In genomic region chr5:73370076-73370475, GRCh38 we compare ENCODE assay signal across 34 cellular contexts.
A peak's percentile ranks its signal among the peaks of the same experiment; 100 is the strongest.
DNase-seq lines count a peak whose midpoint lies in the region; ATAC-seq, FAIRE-seq and TF ChIP-seq lines count a peak whose summit lies in the region.
"Had no signal": no experiment of that assay in that cellular context is flagged by ENCODE, and none has a peak within 500 bp of the region (broad histone marks: within the 10 kb centered on the region; RNA-seq: fewer than 3 reads in every experiment).

No MANE protein-coding gene starts in this region.

- H3K9me3 ChIP-seq in PC-3 (ENCODE audit: low read length) (no peaks in the 10 kb centered on the region), endothelial cell of umbilical vein (replicated peaks; ENCODE audit: control insufficient read depth, insufficient read depth, low read length) (no peaks in the 10 kb centered on the region), mesodermal cell (ENCODE audit: control insufficient read depth, low read length) (no peaks in the 10 kb centered on the region), mucosa of descending colon (no peaks in the 10 kb centered on the region)
- H3K9me3 ChIP-seq: thyroid gland had no signal

- no peaks in the 10 kb centered on the region for H3K4me1 Mint-ChIP-seq in activated CD4-positive, alpha-beta memory T cell treated with anti-CD3 and anti-CD28 coated beads for 36 hours (ENCODE audit: low read depth)
- H3K4me1 Mint-ChIP-seq: B cell; memory B cell; stimulated activated naive CD8-positive, alpha-beta T cell treated with anti-CD3 and anti-CD28 coated beads, Interleukin-15, amount 100 ng/mL, for 72 hours had no signal

- no peak for TF ChIP-seq POLR2A in endothelial cell of umbilical vein (IDR thresholded peaks at IDR 0.05; ENCODE audit: low read depth, low read length)

- H3K36me3 ChIP-seq in ACC112 (ENCODE audit: insufficient read depth, low read length) (no peaks in the 10 kb centered on the region), PC-3 (ENCODE audit: low read depth, low read length) (peaks cover 4% of the 10 kb centered on the region; the same call in 1 of the 2 replicates), endothelial cell of umbilical vein (ENCODE audit: control insufficient read depth in 2 of 2, extremely low read depth in 1 of 2, insufficient read depth in 2 of 2, low read length in 2 of 2) (no peaks in the 10 kb centered on the region), mesodermal cell (ENCODE audit: control insufficient read depth, insufficient read depth, low read length) (no peaks in the 10 kb centered on the region), mucosa of descending colon (ENCODE audit: low read depth) (no peaks in the 10 kb centered on the region)
- H3K36me3 ChIP-seq: thyroid gland had no signal

- no peaks in the 10 kb centered on the region for H3K9me3 Mint-ChIP-seq in activated CD4-positive, alpha-beta memory T cell treated with anti-CD3 and anti-CD28 coated beads for 36 hours
- H3K9me3 Mint-ChIP-seq: activated T-cell treated with anti-CD3 and anti-CD28 coated beads, Interleukin-2, amount 50 U/mL, for 24 hours; brain; CD8-positive, alpha-beta T cell; H9; memory B cell; stimulated activated naive CD8-positive, alpha-beta T cell treated with anti-CD3 and anti-CD28 coated beads, Interleukin-15, amount 100 ng/mL, for 72 hours had no signal

- H3K4me2 ChIP-seq in PC-3 (ENCODE audit: low read length) (peak overlapping the region; percentile 6; the same call in 1 of the 2 replicates), endothelial cell of umbilical vein (ENCODE audit: insufficient read depth, low read length) (peak overlapping the region; percentile 62)

- CTCF ChIA-PET in PC-3 (lab: Charles Lee), result interaction anchor here (1.3 kb wide), 1 partner anchor 154 kb away, joined by 3 read pairs; no protein-coding TSS in a partner anchor
- CTCF ChIA-PET in endothelial cell of umbilical vein (lab: Charles Lee), result no interaction called here
- CTCF ChIA-PET in activated CD4-positive, alpha-beta memory T cell treated with anti-CD3 and anti-CD28 coated beads for 36 hours (lab: Charles Lee), result no interaction called here

- H3F3A ChIP-seq in PC-3 (ENCODE audit: low read length, unreplicated experiment), result peaks cover 7% of the 10 kb centered on the region

- H3K9me2 ChIP-seq in PC-3 (replicated peaks; ENCODE audit: low read length), result no peaks in the 10 kb centered on the region

- H3K27me3 ChIP-seq in ACC112 (ENCODE audit: insufficient read depth, low read length) (no peaks in the 10 kb centered on the region), PC-3 (ENCODE audit: low read length) (no peaks in the 10 kb centered on the region), endothelial cell of umbilical vein (ENCODE audit: control insufficient read depth in 2 of 2, insufficient read depth in 2 of 2, low read length in 2 of 2) (no peaks in the 10 kb centered on the region)
- H3K27me3 ChIP-seq: thyroid gland had no signal

- H3K9ac ChIP-seq in PC-3 (ENCODE audit: low read length), result peak overlapping the region; percentile 55
- H3K9ac ChIP-seq in endothelial cell of umbilical vein (replicated peaks; ENCODE audit: extremely low read depth, insufficient read depth, low read length), result no peak overlapping the region

- POLR2A ChIA-PET in PC-3 (lab: Charles Lee; ENCODE audit: unreplicated experiment) (interaction anchor here (0.6 kb wide), 1 partner anchor 1205 kb away, joined by 7 read pairs; no protein-coding TSS in a partner anchor), endothelial cell of umbilical vein (lab: Charles Lee) (no interaction called here)
- POLR2A ChIA-PET in activated CD4-positive, alpha-beta memory T cell treated with anti-CD3 and anti-CD28 coated beads for 36 hours (lab: Charles Lee), result no interaction called here

- H3K36me3 Mint-ChIP-seq in activated CD4-positive, alpha-beta memory T cell treated with anti-CD3 and anti-CD28 coated beads for 36 hours, result no peaks in the 10 kb centered on the region
- H3K36me3 Mint-ChIP-seq: brain; CD8-positive, alpha-beta T cell; memory B cell; naive thymus-derived CD4-positive, alpha-beta T cell had no signal

- DNase-seq in PC-3, result no peak
- DNase-seq in endothelial cell of umbilical vein (ENCODE audit: low read depth, low spot score), result no peak
- no peak for DNase-seq in activated CD8-positive, alpha-beta memory T cell treated with anti-CD3 and anti-CD28 coated beads, Interleukin-2, amount 50 U/mL, for 4 hours
- no peak for DNase-seq in mucosa of descending colon
- no peak for DNase-seq in activated CD4-positive, alpha-beta memory T cell treated with anti-CD3 and anti-CD28 coated beads for 36 hours
- DNase-seq: activated CD4-positive, alpha-beta T cell treated with anti-CD3 and anti-CD28 coated beads for 48 hours; activated gamma-delta T cell treated with Interleukin-2 at 50 U/mL for 16 hours; activated T-cell treated with anti-CD3 and anti-CD28 coated beads, Interleukin-2, amount 50 U/mL, for 24 hours; CD8-positive, alpha-beta T cell; effector CD8-positive, alpha-beta T cell; erythroblast; H9; left colon; naive thymus-derived CD4-positive, alpha-beta T cell; NCI-H1417; NCI-H2081; NCI-H2227 treated with DMSO at 0.1 percent for 48 hours; NCI-H748 treated with DMSO at 0.1 percent for 48 hours; occipital lobe; Right ventricle myocardium superior; stimulated activated naive CD8-positive, alpha-beta T cell treated with anti-CD3 and anti-CD28 coated beads, Interleukin-15, amount 100 ng/mL, for 72 hours; T-helper 9 cell; thyroid gland had no signal

- H3K27ac Mint-ChIP-seq in activated CD4-positive, alpha-beta memory T cell treated with anti-CD3 and anti-CD28 coated beads for 36 hours, result no peak overlapping the region
- H3K27ac Mint-ChIP-seq: activated T-cell treated with anti-CD3 and anti-CD28 coated beads, Interleukin-2, amount 50 U/mL, for 24 hours; B cell; brain; CD8-positive, alpha-beta T cell; H9; memory B cell; naive thymus-derived CD4-positive, alpha-beta T cell; stimulated activated naive CD8-positive, alpha-beta T cell treated with anti-CD3 and anti-CD28 coated beads, Interleukin-15, amount 100 ng/mL, for 72 hours had no signal

- H2AFZ ChIP-seq in ACC112 (ENCODE audit: low read length, unreplicated experiment), result peak overlapping the region; percentile 20
- H2AFZ ChIP-seq in PC-3 (ENCODE audit: low read length), result no peak overlapping the region
- no peak overlapping the region for H2AFZ ChIP-seq in endothelial cell of umbilical vein (ENCODE audit: low read depth, low read length)

- H3K4me3 Mint-ChIP-seq in activated CD4-positive, alpha-beta memory T cell treated with anti-CD3 and anti-CD28 coated beads for 36 hours, result no peak overlapping the region
- H3K4me3 Mint-ChIP-seq: activated T-cell treated with anti-CD3 and anti-CD28 coated beads, Interleukin-2, amount 50 U/mL, for 24 hours; B cell; brain; CD8-positive, alpha-beta T cell; H9; memory B cell; naive thymus-derived CD4-positive, alpha-beta T cell; stimulated activated naive CD8-positive, alpha-beta T cell treated with anti-CD3 and anti-CD28 coated beads, Interleukin-15, amount 100 ng/mL, for 72 hours had no signal

- FAIRE-seq in endothelial cell of umbilical vein (lab: Jason Lieb, UNC), result no peak
- FAIRE-seq: A204.1, colon, GM19239, K562 had no signal

- peaks cover 48% of the 10 kb centered on the region for H3K27me3 Mint-ChIP-seq in activated CD4-positive, alpha-beta memory T cell treated with anti-CD3 and anti-CD28 coated beads for 36 hours

- H3K4me1 ChIP-seq in ACC112 (ENCODE audit: control insufficient read depth, insufficient read depth, low read length, unreplicated experiment) (peaks cover 57% of the 10 kb centered on the region), PC-3 (ENCODE audit: insufficient read depth, low read length) (peaks cover 46% of the 10 kb centered on the region), endothelial cell of umbilical vein (ENCODE audit: control insufficient read depth, extremely low read depth, insufficient read depth, low read length) (peaks cover 42% of the 10 kb centered on the region), mesodermal cell (ENCODE audit: control insufficient read depth, insufficient read depth, low read length, poor library complexity, severe bottlenecking) (peaks cover 75% of the 10 kb centered on the region), mucosa of descending colon (ENCODE audit: low read depth) (no peaks in the 10 kb centered on the region)

- H4K20me1 ChIP-seq in PC-3 (ENCODE audit: low read length) (no peaks in the 10 kb centered on the region), endothelial cell of umbilical vein (replicated peaks; ENCODE audit: control insufficient read depth, extremely low read depth, insufficient read depth, low read length) (no peaks in the 10 kb centered on the region)

- H3K27ac ChIP-seq in ACC112 (ENCODE audit: low read depth, low read length) (peak overlapping the region; percentile 92), PC-3 (ENCODE audit: low read length) (peak overlapping the region; percentile 98), endothelial cell of umbilical vein (ENCODE audit: insufficient read depth, low read depth, low read length) (peak overlapping the region; percentile 86), mesodermal cell (ENCODE audit: low read depth, low read length, severe bottlenecking) (peak overlapping the region; percentile 99)
- H3K27ac ChIP-seq: thyroid gland, VCaP had no signal

- H3K79me2 ChIP-seq in ACC112 (ENCODE audit: control insufficient read depth, insufficient read depth, low read length, unreplicated experiment) (no peaks in the 10 kb centered on the region), PC-3 (ENCODE audit: low read length) (no peaks in the 10 kb centered on the region), endothelial cell of umbilical vein (ENCODE audit: control insufficient read depth, insufficient read depth, low read length) (no peaks in the 10 kb centered on the region)

- no peak for ATAC-seq in PC-3
- no peak for ATAC-seq in GM18498 (IDR thresholded peaks at IDR 0.05; ENCODE audit: unreplicated experiment)
- no peak for ATAC-seq in mucosa of descending colon
- ATAC-seq: CD8-positive, alpha-beta T cell; K562; left colon; naive thymus-derived CD4-positive, alpha-beta T cell; stimulated activated naive CD8-positive, alpha-beta T cell treated with anti-CD3 and anti-CD28 coated beads, Interleukin-15, amount 100 ng/mL, for 72 hours had no signal

- BruUV-seq in PC-3 (replicated peaks; lab: Mats Ljungman, UMichigan), result no TSS peak
- BruUV-seq in endothelial cell of umbilical vein (replicated peaks; lab: Mats Ljungman, UMichigan), result no TSS peak

- WGBS in mesodermal cell (ENCODE audit: insufficient coverage in 2 of 2), 2 experiments, result 67 to 71% methylated on average over 1 of the region's 4 CpGs

- H3K4me3 ChIP-seq in ACC112 (ENCODE audit: low read depth, low read length), result no peak overlapping the region
- no peak overlapping the region for H3K4me3 ChIP-seq in PC-3 (ENCODE audit: low read length)
- no peak overlapping the region for H3K4me3 ChIP-seq in endothelial cell of umbilical vein (replicated peaks in 1 of 3; ENCODE audit: insufficient read depth in 1 of 3, low read depth in 1 of 3, low read length in 3 of 3)
- no peak overlapping the region for H3K4me3 ChIP-seq in mesodermal cell (ENCODE audit: extremely low read depth, insufficient read depth, low read length, poor library complexity, severe bottlenecking)
- H3K4me3 ChIP-seq in mucosa of descending colon, result no peak overlapping the region
- H3K4me3 ChIP-seq: K562, thyroid gland had no signal

- no peaks in the 10 kb centered on the region for H3K9me1 ChIP-seq in endothelial cell of umbilical vein (replicated peaks; ENCODE audit: control insufficient read depth, extremely low read depth, insufficient read depth, low read length)

- intact Hi-C loops in PC-3 (cut with micrococcal nuclease), result loop anchor here (1.0 to 5.0 kb wide), 3 partner anchors 47 to 73 kb away; no protein-coding TSS in a partner anchor
- intact Hi-C loops in endothelial cell of umbilical vein (cut with micrococcal nuclease), result loop anchor here (1.0 to 2.0 kb wide), 4 partner anchors 67 to 153 kb away; partner anchors contain the start of gene FOXD1
- intact Hi-C loops in mucosa of descending colon (cut with DNase I, micrococcal nuclease), result no loop called here
- intact Hi-C loops in activated CD4-positive, alpha-beta memory T cell treated with anti-CD3 and anti-CD28 coated beads for 36 hours (cut with micrococcal nuclease), result no loop called here

- dilution Hi-C loops in endothelial cell of umbilical vein (cut with MboI; ENCODE audit: extremely low pct_ligation_motif_present, low sequenced_read_pairs), result no loop called here

- TF ChIP-seq CTCF in PC-3 (conservative IDR thresholded peaks at IDR 0.05; ENCODE audit: low read depth, low read length) (no peak), endothelial cell of umbilical vein (IDR thresholded peaks at IDR 0.05; ENCODE audit: extremely low read depth in 1 of 2, insufficient read depth in 1 of 2, low read depth in 1 of 2, low read length in 2 of 2) (no peak), mucosa of descending colon (IDR thresholded peaks at IDR 0.05) (no peak)

Comparison
In these comparisons a context has a peak if more than half of its experiments do, and no peak if none do; other contexts are left out.
1. intact Hi-C loops: an anchor here in PC-3 (1.0 to 5.0 kb wide) and endothelial cell of umbilical vein (1.0 to 2.0 kb wide); none called in mucosa of descending colon and activated CD4-positive, alpha-beta memory T cell treated with anti-CD3 and anti-CD28 coated beads for 36 hours.